In genomic region chr1:205746757-205747412, GRCh38 we compare ENCODE assay signal across 10 cellular contexts. TPM values are rescaled to one million over a fixed set of nuclear protein-coding genes. Genes with fewer than 3 reads are reported as not detected.
DNase-seq lines count a peak whose midpoint lies in the region; ATAC-seq and TF ChIP-seq lines count a peak whose summit lies in the region.
"Had no signal": no experiment of that assay in that cellular context is flagged by ENCODE, and none has a peak within 500 bp of the region (broad histone marks: within the 10 kb centered on the region; RNA-seq: fewer than 3 reads in every experiment).

No MANE protein-coding gene starts in this region.

- no peaks in the 10 kb centered on the region for H3K9me2 ChIP-seq in OCI-LY1 (ENCODE audit: low read depth, low read length)

- peaks cover 36% of the 10 kb centered on the region for H3K4me1 ChIP-seq in ES-I3 (ENCODE audit: insufficient read depth, low read length)
- peaks cover 71% of the 10 kb centered on the region for H3K4me1 ChIP-seq in OCI-LY1 (ENCODE audit: insufficient read depth, low read length, severe bottlenecking)
- peaks cover 3% of the 10 kb centered on the region for H3K4me1 ChIP-seq in endodermal cell (ENCODE audit: control insufficient read depth, insufficient read depth, low read length)
- H3K4me1 ChIP-seq in neuronal stem cell (ENCODE audit: control insufficient read depth in 2 of 2, insufficient read depth in 1 of 2, low read depth in 1 of 2, low read length in 2 of 2) = peaks cover 5 to 10% of the 10 kb centered on the region in 2 donors

- no peaks in the 10 kb centered on the region for H3F3A ChIP-seq in OCI-LY1 (ENCODE audit: insufficient read depth, low read length)

- H3K9me3 ChIP-seq in ES-I3 (ENCODE audit: control insufficient read depth, insufficient read depth, low read length) (no peaks in the 10 kb centered on the region), OCI-LY1 (ENCODE audit: low read length) (no peaks in the 10 kb centered on the region), endodermal cell (ENCODE audit: control insufficient read depth, low read length) (no peaks in the 10 kb centered on the region), neuronal stem cell (replicated peaks in 1 of 2; ENCODE audit: control insufficient read depth in 2 of 2, insufficient read depth in 1 of 2, low read depth in 1 of 2, low read length in 2 of 2) (peaks cover 0 to 3% of the 10 kb centered on the region in 2 donors)
- H3K9me3 ChIP-seq: adrenal gland had no signal

- no peak overlapping the region for H4K8ac ChIP-seq in neuronal stem cell (ENCODE audit: low read depth, low read length)

- H3K14ac ChIP-seq in neuronal stem cell (ENCODE audit: low read length) = no peak overlapping the region

- H3K27me3 ChIP-seq in OCI-LY1 (ENCODE audit: insufficient read depth, low read length) (no peaks in the 10 kb centered on the region), endodermal cell (ENCODE audit: control insufficient read depth, insufficient read depth, low read length, poor library complexity, severe bottlenecking) (no peaks in the 10 kb centered on the region), neuronal stem cell (ENCODE audit: control insufficient read depth in 3 of 3, insufficient read depth in 3 of 3, low read depth in 1 of 3, low read length in 3 of 3) (no peaks in the 10 kb centered on the region)
- H3K27me3 ChIP-seq: adrenal gland had no signal

- peaks cover 77% of the 10 kb centered on the region for H3K79me2 ChIP-seq in OCI-LY1 (ENCODE audit: insufficient read depth, low read length)

- peaks cover 13% of the 10 kb centered on the region for H3K36me3 Mint-ChIP-seq in endodermal cell (ENCODE audit: low read depth)

- ATAC-seq in GM18858 (IDR thresholded peaks at IDR 0.05; ENCODE audit: unreplicated experiment) = no peak

- H3K27me3 Mint-ChIP-seq in endodermal cell (ENCODE audit: insufficient read depth) = no peaks in the 10 kb centered on the region

- no peak overlapping the region for H2AK5ac ChIP-seq in neuronal stem cell (ENCODE audit: low read depth, low read length)

- no peak overlapping the region for H3K18ac ChIP-seq in neuronal stem cell (ENCODE audit: low read length)

- no peak overlapping the region for H3K27ac Mint-ChIP-seq in endodermal cell

- 76 to 88% methylated on average over 4 to 5 of the region's 5 CpGs for WGBS in endodermal cell (ENCODE audit: insufficient coverage in 1 of 2, insufficient read length in 1 of 2), 2 experiments
- no CpG with 5 or more reads among the region's 5 CpGs for WGBS in neuronal stem cell (ENCODE audit: extremely low coverage in 2 of 2, insufficient read length in 2 of 2, insufficient replicate concordance in 1 of 2), 2 donors

- peaks cover 4% of the 10 kb centered on the region; the same call in 1 of the 2 replicates for H3K36me3 ChIP-seq in ES-I3 (ENCODE audit: insufficient read depth, low read length)
- peaks cover 45% of the 10 kb centered on the region; the same call in 1 of the 2 replicates for H3K36me3 ChIP-seq in OCI-LY1 (ENCODE audit: insufficient read depth, low read length)
- H3K36me3 ChIP-seq in endodermal cell (ENCODE audit: control insufficient read depth, insufficient read depth, low read length) = peaks cover 38% of the 10 kb centered on the region
- H3K36me3 ChIP-seq in neuronal stem cell (replicated peaks in 1 of 2; ENCODE audit: control insufficient read depth in 2 of 2, insufficient read depth in 2 of 2, low read length in 2 of 2) = peaks cover 0 to 63% of the 10 kb centered on the region in 2 donors
- H3K36me3 ChIP-seq: adrenal gland had no signal

- H2BK120ac ChIP-seq in neuronal stem cell (ENCODE audit: low read depth, low read length) = no peak overlapping the region

- no peak overlapping the region for H2BK5ac ChIP-seq in neuronal stem cell (ENCODE audit: low read length)

- H4K91ac ChIP-seq in neuronal stem cell (ENCODE audit: low read depth, low read length, poor library complexity) = no peak overlapping the region

- no peak overlapping the region for H2BK12ac ChIP-seq in neuronal stem cell (ENCODE audit: low read length)

- no peak overlapping the region for H3K23ac ChIP-seq in neuronal stem cell (ENCODE audit: low read depth, low read length, poor library complexity)

- H3K4me3 Mint-ChIP-seq in endodermal cell = peak overlapping the region; percentile 89

- TF ChIP-seq CTCF in OCI-LY1 (IDR thresholded peaks at IDR 0.05; ENCODE audit: low read length) = no peak
- no peak for TF ChIP-seq CTCF in endodermal cell (conservative IDR thresholded peaks at IDR 0.05)

- H3K9me3 Mint-ChIP-seq in endodermal cell = no peaks in the 10 kb centered on the region

- H3K4me3 ChIP-seq in OCI-LY1 (ENCODE audit: low read depth, low read length, poor library complexity, severe bottlenecking) = peak overlapping the region; percentile 74
- peak overlapping the region; percentile 98 for H3K4me3 ChIP-seq in endodermal cell (ENCODE audit: low read length)
- H3K4me3 ChIP-seq in neuronal stem cell (ENCODE audit: low read length in 2 of 2) = peak overlapping the region in 1 of 2 donors; percentile 69

- H3K4ac ChIP-seq in neuronal stem cell (ENCODE audit: low read length) = no peak overlapping the region

- H3K9ac ChIP-seq in ES-I3 (ENCODE audit: low read depth, low read length) = peak overlapping the region; percentile 22; the same call in 1 of the 2 replicates
- H3K9ac ChIP-seq in OCI-LY1 (ENCODE audit: low read length) = peak overlapping the region; percentile 96; the same call in 1 of the 2 replicates
- peak overlapping the region; percentile 87 for H3K9ac ChIP-seq in endodermal cell (ENCODE audit: extremely low read depth, low read length, poor library complexity, severe bottlenecking)
- no peak overlapping the region for H3K9ac ChIP-seq in neuronal stem cell (ENCODE audit: low read depth, low read length, poor library complexity)

- H3K4me2 ChIP-seq in OCI-LY1 (ENCODE audit: low read length) (peak overlapping the region; percentile 87), neuronal stem cell (ENCODE audit: insufficient read depth, low read length, poor library complexity, severe bottlenecking) (peak overlapping the region; percentile 39)

- peaks cover 4% of the 10 kb centered on the region for H4K20me1 ChIP-seq in OCI-LY1 (ENCODE audit: insufficient read depth, low read length)

- no peak overlapping the region for H2BK15ac ChIP-seq in neuronal stem cell (ENCODE audit: low read length)

- no peak overlapping the region for H2AFZ ChIP-seq in OCI-LY1 (ENCODE audit: low read length)
- H2AFZ ChIP-seq in neuronal stem cell (ENCODE audit: low read length) = no peak overlapping the region

- H3K79me1 ChIP-seq in neuronal stem cell (ENCODE audit: low read depth, low read length) = peaks cover 3% of the 10 kb centered on the region

- H3K4me1 Mint-ChIP-seq in endodermal cell = peaks cover 32% of the 10 kb centered on the region

- H3K27ac ChIP-seq in OCI-LY1 (ENCODE audit: low read depth, low read length, poor library complexity, severe bottlenecking) (no peak overlapping the region), endodermal cell (ENCODE audit: low read depth, low read length) (no peak overlapping the region), neuronal stem cell (replicated peaks; ENCODE audit: low read length) (no peak overlapping the region)

- no peak for DNase-seq in endodermal cell
- DNase-seq in neuronal stem cell (ENCODE audit: low spot score) = no peak
- DNase-seq in kidney glomerular epithelial cell (lab: John Stamatoyannopoulos, UW) = no peak
- DNase-seq in NOMO-1 (lab: John Stamatoyannopoulos, UW; ENCODE audit: unreplicated experiment in 2 of 2) = no peak
- no peak for DNase-seq in HCEC 1CT
- DNase-seq: adrenal gland, OCI-M1 had no signal

RNA-seq across cellular contexts. Expression of gene NUCKS1, which starts 3.1 kb away (rescaled TPM):
- 100 to 1,000 TPM; 380 to 532 TPM for total RNA-seq in endodermal cell
- polyA plus RNA-seq in endodermal cell (2013, experiment 1 of 2) = 267 TPM
- polyA plus RNA-seq in endodermal cell (2013, experiment 2 of 2) = 284 TPM
- polyA plus RNA-seq in neuronal stem cell (2013, experiment 1 of 2) = 429 TPM
- 452 TPM for polyA plus RNA-seq in neuronal stem cell (2013, experiment 2 of 2)

RNA-seq across cellular contexts. Expression of gene RAB29, which starts 28.4 kb away (rescaled TPM):
- 1 to 10 TPM; 5.7 to 7.2 TPM for total RNA-seq in endodermal cell
- 6.7 TPM for polyA plus RNA-seq in endodermal cell (2013, experiment 1 of 2)
- polyA plus RNA-seq in endodermal cell (2013, experiment 2 of 2) = 5.6 TPM
- 5.9 TPM for polyA plus RNA-seq in neuronal stem cell (2013, experiment 1 of 2)
- polyA plus RNA-seq in neuronal stem cell (2013, experiment 2 of 2) = 5.7 TPM
